8 cellular contexts compared by ENCODE assay signal in the genomic region with DNA sequence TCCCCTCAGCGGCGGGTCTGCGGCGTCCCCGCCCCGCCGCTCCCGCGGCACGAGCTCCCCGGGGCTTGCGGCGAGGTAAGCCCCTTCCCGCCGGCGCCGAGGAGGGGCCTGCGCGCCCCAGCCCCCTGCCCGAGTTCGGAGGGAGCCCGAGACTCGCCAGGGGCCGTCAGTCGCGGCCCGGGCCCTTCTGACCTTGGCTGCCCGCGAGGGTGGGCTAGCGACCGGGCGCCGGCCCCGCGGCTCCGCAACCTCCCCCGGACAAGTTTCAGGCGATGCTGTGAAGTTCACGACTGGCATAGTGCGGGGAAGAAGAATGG. TPM values are rescaled to one million over a fixed set of nuclear protein-coding genes. Genes with fewer than 3 reads are reported as not detected.
DNase-seq lines count a peak whose midpoint lies in the region; ATAC-seq, FAIRE-seq and TF ChIP-seq lines count a peak whose summit lies in the region.

No MANE protein-coding gene starts in this region.

- no peaks in the 10 kb centered on the region for H3K79me2 ChIP-seq in KMS-11 (ENCODE audit: insufficient read depth, low read depth)

- peak overlapping the region; percentile 84 for H3K4me3 Mint-ChIP-seq in dendritic cell treated with granulocyte-macrophage colony-stimulating factor and Interleukin-4, amounts not matched to agents 40 ng/mL and 50 ng/mL, for 4 days
- H3K4me3 Mint-ChIP-seq in naive thymus-derived CD4-positive, alpha-beta T cell, result peak overlapping the region; percentile 78 to 95 (median 86)

- peak overlapping the region; percentile 79 for H3K27ac Mint-ChIP-seq in dendritic cell treated with granulocyte-macrophage colony-stimulating factor and Interleukin-4, amounts not matched to agents 40 ng/mL and 50 ng/mL, for 4 days
- peak overlapping the region in 7 of 9 donors; percentile 17 to 88 (median 81) for H3K27ac Mint-ChIP-seq in naive thymus-derived CD4-positive, alpha-beta T cell

- CTCF ChIA-PET in naive thymus-derived CD4-positive, alpha-beta T cell (lab: Charles Lee), result interaction anchor here (0.7 kb wide), 1 partner anchor 164 kb away, joined by 3 read pairs; no protein-coding TSS in a partner anchor

- no peak overlapping the region for H3K27ac ChIP-seq in KMS-11
- peak overlapping the region; percentile 93 for H3K27ac ChIP-seq in naive thymus-derived CD4-positive, alpha-beta T cell (ENCODE audit: low read depth, low read length)

- no peaks in the 10 kb centered on the region for H3K36me3 ChIP-seq in KMS-11 (ENCODE audit: insufficient read depth)
- H3K36me3 ChIP-seq in naive thymus-derived CD4-positive, alpha-beta T cell (ENCODE audit: control insufficient read depth in 2 of 3, insufficient read depth in 3 of 3, low read length in 3 of 3), result peaks cover 0 to 4% (median 0%) of the 10 kb centered on the region in 3 experiments

- intact Hi-C loops in dendritic cell treated with granulocyte-macrophage colony-stimulating factor and Interleukin-4, amounts not matched to agents 40 ng/mL and 50 ng/mL, for 4 days (cut with micrococcal nuclease), result loop anchor here (5.0 to 10.0 kb wide), 4 partner anchors 261 to 1711 kb away; a partner anchor contains a TSS
- intact Hi-C loops in naive thymus-derived CD4-positive, alpha-beta T cell (cut with micrococcal nuclease), result loop anchor here (5.0 to 10.0 kb wide), 4 partner anchors 1256 to 1639 kb away; a partner anchor contains a TSS

- H3K4me1 ChIP-seq in KMS-11 (ENCODE audit: low read depth, poor library complexity, severe bottlenecking), result peaks cover 14% of the 10 kb centered on the region
- H3K4me1 ChIP-seq in naive thymus-derived CD4-positive, alpha-beta T cell (ENCODE audit: control insufficient read depth in 2 of 2, insufficient read depth in 2 of 2, low read length in 2 of 2), result peaks cover 0 to 5% of the 10 kb centered on the region in 2 donors

- POLR2A ChIA-PET in naive thymus-derived CD4-positive, alpha-beta T cell (lab: Charles Lee), result interaction anchor here (1.3 kb wide), 1 partner anchor 462 kb away, joined by 5 read pairs; no protein-coding TSS in a partner anchor

- peaks cover 7% of the 10 kb centered on the region for H3K4me1 Mint-ChIP-seq in dendritic cell treated with granulocyte-macrophage colony-stimulating factor and Interleukin-4, amounts not matched to agents 40 ng/mL and 50 ng/mL, for 4 days (ENCODE audit: low read depth)
- H3K4me1 Mint-ChIP-seq in naive thymus-derived CD4-positive, alpha-beta T cell, result peaks cover 5 to 25% (median 13%) of the 10 kb centered on the region in 7 donors

- H3K27me3 ChIP-seq in KMS-11 (ENCODE audit: insufficient read depth, low read depth), result no peaks in the 10 kb centered on the region
- H3K27me3 ChIP-seq in naive thymus-derived CD4-positive, alpha-beta T cell (ENCODE audit: control insufficient read depth in 2 of 2, insufficient read depth in 2 of 2, low read length in 2 of 2), result no peaks in the 10 kb centered on the region

- H3K9ac ChIP-seq in KMS-11, result no peak overlapping the region; the same call in 1 of the 2 replicates

- no peak for FAIRE-seq in frontal cortex (lab: Jason Lieb, UNC)

- H2AFZ ChIP-seq in KMS-11 (ENCODE audit: low read depth), result peak overlapping the region; percentile 73

- H4K20me1 ChIP-seq in KMS-11 (ENCODE audit: insufficient read depth), result no peaks in the 10 kb centered on the region

- ATAC-seq in naive thymus-derived CD4-positive, alpha-beta T cell, result no peak
- no peak for ATAC-seq in esophagus mucosa

- peak in 1 of 9 donors; percentile 0 for DNase-seq in naive thymus-derived CD4-positive, alpha-beta T cell
- DNase-seq in midbrain (lab: John Stamatoyannopoulos, UW) (no peak), frontal cortex (ENCODE audit: low spot score in 2 of 2) (no peak), DMS79 (lab: John Stamatoyannopoulos, UW) (no peak)

- no peak for TF ChIP-seq CTCF in KMS-11 (conservative IDR thresholded peaks at IDR 0.05; ENCODE audit: low read depth, low read length)

- H3K27me3 Mint-ChIP-seq in dendritic cell treated with granulocyte-macrophage colony-stimulating factor and Interleukin-4, amounts not matched to agents 40 ng/mL and 50 ng/mL, for 4 days, result peaks cover 4% of the 10 kb centered on the region
- H3K27me3 Mint-ChIP-seq in naive thymus-derived CD4-positive, alpha-beta T cell, result peaks cover 0 to 25% (median 0%) of the 10 kb centered on the region in 5 donors

- no peaks in the 10 kb centered on the region for H3K9me3 Mint-ChIP-seq in dendritic cell treated with granulocyte-macrophage colony-stimulating factor and Interleukin-4, amounts not matched to agents 40 ng/mL and 50 ng/mL, for 4 days
- no peaks in the 10 kb centered on the region for H3K9me3 Mint-ChIP-seq in naive thymus-derived CD4-positive, alpha-beta T cell

- no peaks in the 10 kb centered on the region for H3K9me3 ChIP-seq in naive thymus-derived CD4-positive, alpha-beta T cell (ENCODE audit: control insufficient read depth in 2 of 3, low read length in 3 of 3)

- H3K4me2 ChIP-seq in KMS-11, result peak overlapping the region; percentile 34

- H3K4me3 ChIP-seq in GM08714 (ENCODE audit: low read length) (peak overlapping the region; percentile 74), KMS-11 (IDR thresholded peaks at IDR 0.05; ENCODE audit: insufficient read depth, low read depth, low read length) (no peak overlapping the region)
- H3K4me3 ChIP-seq in naive thymus-derived CD4-positive, alpha-beta T cell (ENCODE audit: low read length), result peak overlapping the region; percentile 60

- no peaks in the 10 kb centered on the region for H3K36me3 Mint-ChIP-seq in dendritic cell treated with granulocyte-macrophage colony-stimulating factor and Interleukin-4, amounts not matched to agents 40 ng/mL and 50 ng/mL, for 4 days (ENCODE audit: low read depth)
- H3K36me3 Mint-ChIP-seq in naive thymus-derived CD4-positive, alpha-beta T cell, result no peaks in the 10 kb centered on the region

RNA-seq across cellular contexts. Expression of a gene that starts 0.6 kb away (rescaled TPM):
- 1 to 10 TPM; 1.2 to 7.0 (median 5.8) TPM for total RNA-seq in naive thymus-derived CD4-positive, alpha-beta T cell
- polyA plus RNA-seq in naive thymus-derived CD4-positive, alpha-beta T cell, result 1 to 10 TPM; 1.9 to 2.3 TPM
- total RNA-seq in esophagus mucosa (8.7 TPM), frontal cortex (37.5 TPM)
